ENCODE assay signal across 30 cellular contexts in the genomic region with DNA sequence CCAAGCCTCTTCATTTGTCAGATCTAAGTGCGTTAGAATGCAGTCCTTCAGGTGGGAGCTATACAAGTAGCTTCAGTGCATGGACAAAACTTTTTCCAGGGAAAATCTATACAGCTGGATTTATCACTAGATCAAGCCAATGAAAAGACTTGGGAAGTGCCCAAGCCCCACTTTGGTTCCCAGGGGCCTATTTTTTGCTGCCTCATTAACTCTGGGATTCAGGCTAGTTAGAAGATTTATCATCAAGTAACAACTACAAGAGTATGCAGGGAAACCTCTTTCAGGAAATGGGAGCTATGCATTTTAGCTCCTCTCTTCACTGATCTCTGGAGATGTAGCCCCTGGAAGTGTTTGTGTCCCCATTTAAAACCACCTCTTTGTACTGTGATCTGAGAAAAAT.
"Had no signal": no experiment of that assay in that cellular context is flagged by ENCODE, and none has a peak within 500 bp of the region (broad histone marks: within the 10 kb centered on the region; RNA-seq: fewer than 3 reads in every experiment).

No MANE protein-coding gene starts in this region.

- ATAC-seq: activated CD4-positive, alpha-beta T cell treated with anti-CD3 and anti-CD28 coated beads for 36 hours; activated CD8-positive, alpha-beta memory T cell treated with anti-CD3 and anti-CD28 coated beads, Interleukin-2, amount 10 ng/mL, durations not matched to agents 7 days and 5 days; activated CD8-positive, alpha-beta T cell treated with anti-CD3 and anti-CD28 coated beads, Interleukin-2, amount 10 ng/mL, durations not matched to agents 7 days and 5 days; activated naive CD8-positive, alpha-beta T cell treated with anti-CD3 and anti-CD28 coated beads, Interleukin-2, amount 50 U/mL, for 24 hours; body of pancreas; esophagus mucosa; heart right ventricle had no signal

- H3K27me3 ChIP-seq: adrenal gland, body of pancreas, colonic mucosa, heart right ventricle had no signal

- H3K27me3 Mint-ChIP-seq: activated CD4-positive, alpha-beta memory T cell treated with anti-CD3 and anti-CD28 coated beads for 36 hours; activated CD4-positive, alpha-beta T cell treated with anti-CD3 and anti-CD28 coated beads for 36 hours; activated CD4-positive, alpha-beta T cell treated with anti-CD3 and anti-CD28 coated beads, Interleukin-2, amount 10 ng/mL, durations not matched to agents 24 days and 14 days; activated CD8-positive, alpha-beta memory T cell treated with anti-CD3 and anti-CD28 coated beads, Interleukin-2, amount 10 ng/mL, durations not matched to agents 7 days and 5 days; activated naive CD4-positive, alpha-beta T cell treated with anti-CD3 and anti-CD28 coated beads, Interleukin-2, amount 50 U/mL, for 24 hours; activated naive CD8-positive, alpha-beta T cell treated with anti-CD3 and anti-CD28 coated beads for 36 hours; activated naive CD8-positive, alpha-beta T cell treated with anti-CD3 and anti-CD28 coated beads, Interleukin-2, amount 50 U/mL, for 24 hours had no signal

- H3K4me3 Mint-ChIP-seq: activated CD4-positive, alpha-beta memory T cell treated with anti-CD3 and anti-CD28 coated beads for 36 hours; activated CD4-positive, alpha-beta T cell treated with anti-CD3 and anti-CD28 coated beads for 36 hours; activated CD4-positive, alpha-beta T cell treated with anti-CD3 and anti-CD28 coated beads, Interleukin-2, amount 10 ng/mL, durations not matched to agents 24 days and 14 days; activated CD8-positive, alpha-beta memory T cell treated with anti-CD3 and anti-CD28 coated beads, Interleukin-2, amount 10 ng/mL, durations not matched to agents 7 days and 5 days; activated CD8-positive, alpha-beta T cell treated with anti-CD3 and anti-CD28 coated beads, Interleukin-2, amount 10 ng/mL, durations not matched to agents 7 days and 5 days; activated naive CD4-positive, alpha-beta T cell treated with anti-CD3 and anti-CD28 coated beads for 36 hours; activated naive CD4-positive, alpha-beta T cell treated with anti-CD3 and anti-CD28 coated beads, Interleukin-2, amount 50 U/mL, for 24 hours; activated naive CD8-positive, alpha-beta T cell treated with anti-CD3 and anti-CD28 coated beads for 36 hours; activated naive CD8-positive, alpha-beta T cell treated with anti-CD3 and anti-CD28 coated beads, Interleukin-2, amount 50 U/mL, for 24 hours; activated T-helper 1 cell treated with anti-CD3 and anti-CD28 coated beads, Interleukin-12 subunit alpha, Interleukin-12 subunit beta, Interleukin-2, Interleukin-4 antibody, amounts not matched to agents 30 ng/mL and 10 ng/mL and 1 ng/mL, durations not matched to agents 14 hours and 24 hours and 36 hours; endodermal cell had no signal

- H3K36me3 ChIP-seq: adrenal gland, colonic mucosa, heart right ventricle had no signal

- H3K4me3 ChIP-seq: adrenal gland, body of pancreas, colonic mucosa, heart right ventricle had no signal

- H3K4me1 Mint-ChIP-seq: activated CD4-positive, alpha-beta T cell treated with anti-CD3 and anti-CD28 coated beads for 36 hours; activated CD4-positive, alpha-beta T cell treated with anti-CD3 and anti-CD28 coated beads, Interleukin-2, amount 10 ng/mL, durations not matched to agents 24 days and 14 days; activated CD8-positive, alpha-beta memory T cell treated with anti-CD3 and anti-CD28 coated beads, Interleukin-2, amount 10 ng/mL, durations not matched to agents 7 days and 5 days; activated naive CD4-positive, alpha-beta T cell treated with anti-CD3 and anti-CD28 coated beads, Interleukin-2, amount 50 U/mL, for 24 hours; activated naive CD8-positive, alpha-beta T cell treated with anti-CD3 and anti-CD28 coated beads for 36 hours; activated naive CD8-positive, alpha-beta T cell treated with anti-CD3 and anti-CD28 coated beads, Interleukin-2, amount 50 U/mL, for 24 hours; endodermal cell had no signal

- DNase-seq: activated CD4-positive, alpha-beta memory T cell treated with anti-CD3 and anti-CD28 coated beads for 36 hours; activated CD4-positive, alpha-beta T cell treated with anti-CD3 and anti-CD28 coated beads for 36 hours; activated CD4-positive, alpha-beta T cell treated with anti-CD3 and anti-CD28 coated beads, Interleukin-2, amount 10 ng/mL, durations not matched to agents 24 days and 14 days; activated CD4-positive, CD25-positive, alpha-beta regulatory T cell; activated CD4-positive, CD25-positive, alpha-beta regulatory T cell treated with anti-CD3 and anti-CD28 coated beads, Interleukin-2, amount 50 U/mL, for 72 hours; activated CD8-positive, alpha-beta memory T cell treated with anti-CD3 and anti-CD28 coated beads, Interleukin-2, amount 10 ng/mL, durations not matched to agents 7 days and 5 days; activated CD8-positive, alpha-beta memory T cell treated with anti-CD3 and anti-CD28 coated beads, Interleukin-2, amount 50 U/mL, for 4 hours; activated CD8-positive, alpha-beta T cell treated with anti-CD3 and anti-CD28 coated beads, Interleukin-2, amount 10 ng/mL, durations not matched to agents 7 days and 5 days; activated effector memory CD4-positive, alpha-beta T cell treated with anti-CD3 and anti-CD28 coated beads, Interleukin-2, amount 50 U/mL, for 16 hours; activated naive CD4-positive, alpha-beta T cell treated with anti-CD3 and anti-CD28 coated beads for 36 hours; activated naive CD8-positive, alpha-beta T cell treated with anti-CD3 and anti-CD28 coated beads for 36 hours; activated naive CD8-positive, alpha-beta T cell treated with anti-CD3 and anti-CD28 coated beads, Interleukin-2, amount 50 U/mL, for 24 hours; activated T-cell treated with anti-CD3 and anti-CD28 coated beads, Interleukin-2, amount 50 U/mL, for 1 hour; activated T-cell treated with anti-CD3 and anti-CD28 coated beads, Interleukin-2, amount 50 U/mL, for 48 hours; adrenal gland; amygdala; aorta; body of pancreas; caudate nucleus; cerebellar nuclear complex; colonic mucosa; effector CD8-positive, alpha-beta T cell; endodermal cell; foreskin fibroblast; heart right ventricle; T-helper 2 cell had no signal

- H3K4me1 ChIP-seq: adrenal gland, body of pancreas, colonic mucosa, heart right ventricle had no signal

- H3K27ac ChIP-seq: adrenal gland, body of pancreas, colonic mucosa, heart right ventricle had no signal

- H3K27ac Mint-ChIP-seq: activated CD4-positive, alpha-beta memory T cell treated with anti-CD3 and anti-CD28 coated beads for 36 hours; activated CD4-positive, alpha-beta T cell treated with anti-CD3 and anti-CD28 coated beads for 36 hours; activated CD4-positive, alpha-beta T cell treated with anti-CD3 and anti-CD28 coated beads, Interleukin-2, amount 10 ng/mL, durations not matched to agents 24 days and 14 days; activated CD8-positive, alpha-beta memory T cell treated with anti-CD3 and anti-CD28 coated beads, Interleukin-2, amount 10 ng/mL, durations not matched to agents 7 days and 5 days; activated CD8-positive, alpha-beta T cell treated with anti-CD3 and anti-CD28 coated beads, Interleukin-2, amount 10 ng/mL, durations not matched to agents 7 days and 5 days; activated naive CD4-positive, alpha-beta T cell treated with anti-CD3 and anti-CD28 coated beads for 36 hours; activated naive CD4-positive, alpha-beta T cell treated with anti-CD3 and anti-CD28 coated beads, Interleukin-2, amount 50 U/mL, for 24 hours; activated naive CD8-positive, alpha-beta T cell treated with anti-CD3 and anti-CD28 coated beads for 36 hours; activated naive CD8-positive, alpha-beta T cell treated with anti-CD3 and anti-CD28 coated beads, Interleukin-2, amount 50 U/mL, for 24 hours; activated T-helper 1 cell treated with anti-CD3 and anti-CD28 coated beads, Interleukin-12 subunit alpha, Interleukin-12 subunit beta, Interleukin-2, Interleukin-4 antibody, amounts not matched to agents 30 ng/mL and 10 ng/mL and 1 ng/mL, durations not matched to agents 14 hours and 24 hours and 36 hours; activated T-helper 2 cell treated with anti-CD3 and anti-CD28 coated beads, Interferon-gamma antibody, Interleukin-2, Interleukin-4, amounts not matched to agents 10 μg/mL and 5 μg/mL and 100 μg/mL, durations not matched to agents 14 hours and 24 hours and 36 hours; endodermal cell had no signal

- H3K9me3 ChIP-seq: adrenal gland, body of pancreas, colonic mucosa had no signal

- H3K36me3 Mint-ChIP-seq: activated CD4-positive, alpha-beta memory T cell treated with anti-CD3 and anti-CD28 coated beads for 36 hours; activated CD8-positive, alpha-beta memory T cell treated with anti-CD3 and anti-CD28 coated beads, Interleukin-2, amount 10 ng/mL, durations not matched to agents 7 days and 5 days; activated naive CD8-positive, alpha-beta T cell treated with anti-CD3 and anti-CD28 coated beads for 36 hours had no signal
